ENCODE assay signal across 17 cellular contexts in genomic region chr19:4127322-4127721, GRCh38. TPM values are rescaled to one million over a fixed set of nuclear protein-coding genes. Genes with fewer than 3 reads are reported as not detected.
DNase-seq lines count a peak whose midpoint lies in the region; ATAC-seq, FAIRE-seq and TF ChIP-seq lines count a peak whose summit lies in the region.
"Not testable (repeated sequence)": the region's sequence is repeated elsewhere in the genome, so short reads cannot be mapped to it uniquely, and the experiment has no call there.
"Had no signal": no experiment of that assay in that cellular context is flagged by ENCODE, and none has a peak within 500 bp of the region (broad histone marks: within the 10 kb centered on the region; RNA-seq: fewer than 3 reads in every experiment).

No MANE protein-coding gene starts in this region.

- TF ChIP-seq CTCF in A549 (IDR thresholded peaks at IDR 0.05); RWPE1 (conservative IDR thresholded peaks at IDR 0.05; ENCODE audit: low read depth); colonic mucosa (IDR thresholded peaks at IDR 0.05); HepG2 (CRISPR knock-in tag; IDR thresholded peaks at IDR 0.05); neural crest cell (conservative IDR thresholded peaks at IDR 0.05); type B pancreatic cell (conservative IDR thresholded peaks at IDR 0.05): not testable (repeated sequence)

- peaks cover 12% of the 10 kb centered on the region for H3K79me2 ChIP-seq in HepG2 (ENCODE audit: insufficient read depth, low read length)

- not testable (repeated sequence) for TF ChIP-seq RAD21 in A549 (conservative IDR thresholded peaks at IDR 0.05 in 1 of 2, IDR thresholded peaks at IDR 0.05 in 1 of 2); HepG2 (CRISPR knock-in tag; IDR thresholded peaks at IDR 0.05)

- peak overlapping the region; percentile 39 to 61; a peak in 4 of 6 replicates for H3K27ac ChIP-seq in A549
- H3K27ac ChIP-seq in RWPE1 = peak overlapping the region; percentile 50
- H3K27ac ChIP-seq in colonic mucosa = peak overlapping the region; percentile 60
- not testable (repeated sequence) for H3K27ac ChIP-seq in HepG2 (ENCODE audit: extremely low read length, insufficient read depth, low read length)
- H3K27ac ChIP-seq in mucosa of rectum (ENCODE audit: low read depth in 2 of 2, low read length in 2 of 2) = peak overlapping the region; percentile 66 to 78
- H3K27ac ChIP-seq in small intestine (ENCODE audit: low read depth in 1 of 2, low read length in 1 of 2) = peak overlapping the region in 1 of 2 donors; percentile 68

- not testable (repeated sequence) for H3K27me3 ChIP-seq in colonic mucosa; HepG2 (ENCODE audit: control insufficient read depth in 1 of 2, insufficient read depth in 2 of 2, low read length in 2 of 2); mucosa of rectum (ENCODE audit: control insufficient read depth in 2 of 2, insufficient read depth in 2 of 2, low read length in 2 of 2); small intestine (ENCODE audit: control insufficient read depth in 2 of 2, insufficient read depth in 2 of 2, low read length in 2 of 2)

- not testable (repeated sequence) for H3K27ac Mint-ChIP-seq in neural crest cell (ENCODE audit: unreplicated experiment); type B pancreatic cell

- H3K27me3 Mint-ChIP-seq in neural crest cell (ENCODE audit: low read depth); type B pancreatic cell: not testable (repeated sequence)

- not testable (repeated sequence) for H4K20me1 ChIP-seq in HepG2 (ENCODE audit: insufficient read depth, low read length)

- not testable (repeated sequence) for TF ChIP-seq POLR2A in A549 (IDR thresholded peaks at IDR 0.05; ENCODE audit: low read length); HepG2 (IDR thresholded peaks at IDR 0.05; ENCODE audit: insufficient read depth in 1 of 2, low read depth in 2 of 2, low read length in 2 of 2)

- FAIRE-seq in A549 (lab: Jason Lieb, UNC); HepG2 (lab: Jason Lieb, UNC); small intestine (lab: Jason Lieb, UNC): not testable (repeated sequence)

- not testable (repeated sequence) for TF ChIP-seq EP300 in A549 (IDR thresholded peaks at IDR 0.05); HepG2 (IDR thresholded peaks at IDR 0.05; ENCODE audit: low read depth in 2 of 2, low read length in 2 of 2); HepG2 (CRISPR knock-in tag; IDR thresholded peaks at IDR 0.05; ENCODE audit: borderline replicate concordance)

- BruUV-seq in HepG2 (replicated peaks; lab: Mats Ljungman, UMichigan) = not testable (repeated sequence)

- WGBS in A549 (ENCODE audit: missing lambda C conversion rate) = 66% methylated on average over 4 of the region's 4 CpGs
- WGBS in HepG2 (ENCODE audit: low lambda C conversion rate) = 40% methylated on average over 4 of the region's 4 CpGs
- WGBS in small intestine, 3 donors = 35 to 66% (median 45%) methylated on average over 4 of the region's 4 CpGs

- not testable (repeated sequence) for DNase-seq in A549 (ENCODE audit: low read depth in 1 of 2, low spot score in 1 of 2); RWPE1 (ENCODE audit: low spot score); colonic mucosa; HepG2 (ENCODE audit: low spot score); neural crest cell (ENCODE audit: low read depth, low spot score); type B pancreatic cell (ENCODE audit: extremely low spot score, unreplicated experiment)
- peak; percentile 71 for DNase-seq in small intestine

- H3K9ac ChIP-seq in colonic mucosa (ENCODE audit: low read depth in 2 of 2, low read length in 2 of 2) (peak overlapping the region in 1 of 2 donors; percentile 40), mucosa of rectum (ENCODE audit: low read depth in 1 of 2, low read length in 2 of 2) (peak overlapping the region in 1 of 2 donors; percentile 14)
- not testable (repeated sequence) for H3K9ac ChIP-seq in HepG2 (ENCODE audit: insufficient read depth, low read depth, low read length)

- peaks cover 35% of the 10 kb centered on the region for H3K4me1 ChIP-seq in A549
- not testable (repeated sequence) for H3K4me1 ChIP-seq in colonic mucosa; small intestine (ENCODE audit: control insufficient read depth in 2 of 2, insufficient read depth in 1 of 2, low read depth in 1 of 2, low read length in 1 of 2)
- H3K4me1 ChIP-seq in HepG2 (ENCODE audit: insufficient read depth, low read length) = peaks cover 47% of the 10 kb centered on the region
- peaks cover 27 to 41% of the 10 kb centered on the region in 2 donors for H3K4me1 ChIP-seq in mucosa of rectum (ENCODE audit: control insufficient read depth in 2 of 2, insufficient read depth in 2 of 2, low read length in 2 of 2)

- POLR2A ChIA-PET in A549 (lab: Yijun Ruan, JAX); RWPE1 (lab: Yijun Ruan, JAX; ENCODE audit: low non-redundant PET); HepG2 (lab: Yijun Ruan, JAX): not testable (repeated sequence)

- H3K9me3 ChIP-seq in A549; colonic mucosa; HepG2 (ENCODE audit: low read length); mucosa of rectum (ENCODE audit: control insufficient read depth in 2 of 2, low read length in 2 of 2); small intestine (ENCODE audit: control insufficient read depth, low read depth): not testable (repeated sequence)

- not testable (repeated sequence) for H2AFZ ChIP-seq in HepG2 (ENCODE audit: low read length)

- CTCF ChIA-PET in A549 (lab: Yijun Ruan, JAX) (interaction anchor here (5.3 kb wide), 1 partner anchor 14 kb away, joined by 38 read pairs; no protein-coding TSS in a partner anchor), RWPE1 (lab: Yijun Ruan, JAX) (interaction anchor here (0.6 to 1.8 kb wide), 3 partner anchors 12 to 106 kb away, joined by 5 to 8 read pairs (median 5); no protein-coding TSS in a partner anchor)
- CTCF ChIA-PET in HepG2 (lab: Yijun Ruan, JAX; ENCODE audit: low intra/inter-chr PET ratio, low total read pairs) = not testable (repeated sequence)

- in situ Hi-C loops in HepG2 (cut with HindIII; ENCODE audit: extremely low pct_ligation_motif_present, low pct_unique_long_range_greater_than_20kb) = not testable (repeated sequence)

- H3K4me1 Mint-ChIP-seq in neural crest cell (peaks cover 25% of the 10 kb centered on the region), type B pancreatic cell (ENCODE audit: unreplicated experiment) (peaks cover 20% of the 10 kb centered on the region)

- H3K36me3 ChIP-seq in colonic mucosa; HepG2 (replicated peaks in 1 of 2; ENCODE audit: control insufficient read depth in 1 of 2, insufficient read depth in 2 of 2, low read length in 2 of 2); mucosa of rectum (ENCODE audit: control insufficient read depth in 2 of 2, insufficient read depth in 2 of 2, low read length in 2 of 2); small intestine (ENCODE audit: control insufficient read depth in 2 of 2, insufficient read depth in 2 of 2, low read length in 2 of 2): not testable (repeated sequence)

- H3K9me3 Mint-ChIP-seq in neural crest cell, type B pancreatic cell: not testable (repeated sequence)

- H3K4me3 Mint-ChIP-seq in neural crest cell (peak overlapping the region; percentile 81), type B pancreatic cell (peak overlapping the region; percentile 45)

- intact Hi-C loops in colonic mucosa (cut with DNase I); HepG2 (cut with micrococcal nuclease; ENCODE audit: unreplicated experiment): not testable (repeated sequence)

- H3K4me3 ChIP-seq in A549; colonic mucosa; HepG2 (replicated peaks in 1 of 3; ENCODE audit: insufficient read depth in 1 of 3, low read depth in 2 of 3, low read length in 3 of 3); small intestine (ENCODE audit: low read depth in 1 of 2, low read length in 2 of 2): not testable (repeated sequence)
- peak overlapping the region in 1 of 2 donors; percentile 7 for H3K4me3 ChIP-seq in mucosa of rectum (ENCODE audit: low read length in 2 of 2)

- H3K4me2 ChIP-seq in A549; HepG2 (ENCODE audit: low read depth, low read length): not testable (repeated sequence)

- not testable (repeated sequence) for ATAC-seq in A549, HepG2

- not testable (repeated sequence) for H3K36me3 Mint-ChIP-seq in neural crest cell (ENCODE audit: low read depth); type B pancreatic cell

RNA-seq across cellular contexts. Expression of gene MAP2K2, which starts 3.4 kb away (rescaled TPM):
- polyA plus RNA-seq in A549 (2011; rRNA removed) (40.4 and 41.7 TPM in 2 replicates), A549 (2017; fragmentation: RNase III; extraction: RNeasy Plus Mini Kit Qiagen cat#74134 plus additional on column Dnase treatment) (98.5 to 116 TPM (median 115 TPM) in 3 replicates), HepG2 (2011; rRNA removed) (70.3 and 88.1 TPM in 2 replicates), small intestine (100 to 1,000 TPM; 283 to 522 (median 492) TPM)
- polyA plus RNA-seq in A549 (2012; cell fraction: cytosol; rRNA removed) = 129 and 151 TPM in 2 replicates
- 146 and 171 TPM in 2 replicates for polyA plus RNA-seq in A549 (2012; cell fraction: nucleus; rRNA removed)
- 51.6 and 58.5 TPM in 2 replicates for polyA minus RNA-seq in A549 (2011; rRNA and poly(A)+ RNA removed)
- total RNA-seq in colonic mucosa (100 to 1,000 TPM; 211 to 260 TPM), HepG2 (2016; rRNA removed; fragmentation: Illumina TruSeq; extraction: Trizol) (72.2 and 80.9 TPM in 2 replicates), neural crest cell (171 and 178 TPM in 2 replicates), type B pancreatic cell (ENCODE audit: low replicate concordance) (144 TPM in 2 replicates)
- total RNA-seq in HepG2 (2016; cell fraction: cytosol; rRNA removed; fragmentation: Illumina TruSeq; extraction: Trizol; ENCODE audit: low read depth) = 141 and 153 TPM in 2 replicates
- 63.3 and 84.3 TPM in 2 replicates for total RNA-seq in HepG2 (2016; cell fraction: insoluble cytoplasmic fraction; rRNA removed; fragmentation: Illumina TruSeq; extraction: Trizol)
- total RNA-seq in HepG2 (2016; cell fraction: membrane; rRNA removed; fragmentation: Illumina TruSeq; extraction: Trizol) = 168 and 190 TPM in 2 replicates
- total RNA-seq in HepG2 (2016; cell fraction: nucleus; rRNA removed; fragmentation: Illumina TruSeq; extraction: Trizol) = 40.1 and 53.8 TPM in 2 replicates
- 63.3 and 103 TPM in 2 replicates for polyA plus RNA-seq in HepG2 (2011; cell fraction: cytosol; rRNA removed)
- 96.2 and 101 TPM in 2 replicates for polyA plus RNA-seq in HepG2 (2011; cell fraction: nucleus; rRNA removed)
- 73.5 and 112 TPM in 2 replicates for polyA plus RNA-seq in HepG2 (2012)
- 205 and 223 TPM in 2 replicates for polyA plus RNA-seq in HepG2 (2016; cell fraction: cytosol; fragmentation: Illumina TruSeq; extraction: Trizol; ENCODE audit: low read depth)
- 99.4 and 124 TPM in 2 replicates for polyA plus RNA-seq in HepG2 (2016; cell fraction: insoluble cytoplasmic fraction; fragmentation: Illumina TruSeq; extraction: Trizol; ENCODE audit: low read depth)
- polyA plus RNA-seq in HepG2 (2016; cell fraction: membrane; fragmentation: Illumina TruSeq; extraction: Trizol; ENCODE audit: low read depth) = 271 and 285 TPM in 2 replicates
- polyA plus RNA-seq in HepG2 (2016; cell fraction: nucleus; fragmentation: Illumina TruSeq; extraction: Trizol; ENCODE audit: insufficient read depth, low read depth) = 113 and 116 TPM in 2 replicates
- polyA minus RNA-seq in HepG2 (2011; rRNA and poly(A)+ RNA removed; ENCODE audit: low replicate concordance) = 82.8 and 120 TPM in 2 replicates
- polyA minus RNA-seq in HepG2 (2011; cell fraction: cytosol; rRNA and poly(A)+ RNA removed) = 55.4 and 61.2 TPM in 2 replicates
- polyA minus RNA-seq in HepG2 (2011; cell fraction: nucleus; rRNA and poly(A)+ RNA removed) = 25.8 and 27.8 TPM in 2 replicates

RNA-seq across cellular contexts. Expression of gene CREB3L3, which starts 26.1 kb away (rescaled TPM):
- polyA plus RNA-seq in A549 (2011; rRNA removed) = 0.05 and 0.07 TPM in 2 replicates
- 0.01 and 0.04 TPM in 2 replicates for polyA plus RNA-seq in A549 (2012; cell fraction: cytosol; rRNA removed)
- polyA plus RNA-seq in A549 (2012; cell fraction: nucleus; rRNA removed) = 0.09 TPM in 1 of 2 replicates, not detected in the other
- polyA plus RNA-seq in A549 (2017; fragmentation: RNase III; extraction: RNeasy Plus Mini Kit Qiagen cat#74134 plus additional on column Dnase treatment) = 0.05 to 0.20 TPM (median 0.08 TPM) in 3 replicates
- polyA minus RNA-seq in A549 (2011; rRNA and poly(A)+ RNA removed) = 0.45 TPM in 1 of 2 replicates, not detected in the other
- 1 to 10 TPM; 1.1 to 9.9 TPM for total RNA-seq in colonic mucosa
- 3.8 and 4.5 TPM in 2 replicates for total RNA-seq in HepG2 (2016; rRNA removed; fragmentation: Illumina TruSeq; extraction: Trizol)
- 0.61 and 1.3 TPM in 2 replicates for total RNA-seq in HepG2 (2016; cell fraction: cytosol; rRNA removed; fragmentation: Illumina TruSeq; extraction: Trizol; ENCODE audit: low read depth)
- total RNA-seq in HepG2 (2016; cell fraction: insoluble cytoplasmic fraction; rRNA removed; fragmentation: Illumina TruSeq; extraction: Trizol) = 2.7 and 4.7 TPM in 2 replicates
- 1.9 and 2.1 TPM in 2 replicates for total RNA-seq in HepG2 (2016; cell fraction: membrane; rRNA removed; fragmentation: Illumina TruSeq; extraction: Trizol)
- total RNA-seq in HepG2 (2016; cell fraction: nucleus; rRNA removed; fragmentation: Illumina TruSeq; extraction: Trizol) = 5.9 and 7.0 TPM in 2 replicates
- 3.8 and 7.0 TPM in 2 replicates for polyA plus RNA-seq in HepG2 (2011; rRNA removed)
- polyA plus RNA-seq in HepG2 (2011; cell fraction: cytosol; rRNA removed) = 3.1 and 5.0 TPM in 2 replicates
- polyA plus RNA-seq in HepG2 (2011; cell fraction: nucleus; rRNA removed) = 7.4 and 9.2 TPM in 2 replicates
- polyA plus RNA-seq in HepG2 (2012) = 13.4 and 16.9 TPM in 2 replicates
- 2.1 and 2.2 TPM in 2 replicates for polyA plus RNA-seq in HepG2 (2016; cell fraction: cytosol; fragmentation: Illumina TruSeq; extraction: Trizol; ENCODE audit: low read depth)
- polyA plus RNA-seq in HepG2 (2016; cell fraction: insoluble cytoplasmic fraction; fragmentation: Illumina TruSeq; extraction: Trizol; ENCODE audit: low read depth) = 11.1 and 13.5 TPM in 2 replicates
- 4.0 and 5.2 TPM in 2 replicates for polyA plus RNA-seq in HepG2 (2016; cell fraction: membrane; fragmentation: Illumina TruSeq; extraction: Trizol; ENCODE audit: low read depth)
- polyA plus RNA-seq in HepG2 (2016; cell fraction: nucleus; fragmentation: Illumina TruSeq; extraction: Trizol; ENCODE audit: insufficient read depth, low read depth) = 28.4 and 29.8 TPM in 2 replicates
- polyA minus RNA-seq in HepG2 (2011; rRNA and poly(A)+ RNA removed; ENCODE audit: low replicate concordance) = 0.09 and 2.9 TPM in 2 replicates
- 1.7 and 3.2 TPM in 2 replicates for polyA minus RNA-seq in HepG2 (2011; cell fraction: cytosol; rRNA and poly(A)+ RNA removed)
- polyA minus RNA-seq in HepG2 (2011; cell fraction: nucleus; rRNA and poly(A)+ RNA removed) = 2.1 and 2.6 TPM in 2 replicates
- total RNA-seq in neural crest cell = not detected in 2 replicates
- polyA plus RNA-seq in small intestine = 100 to 1,000 TPM in 2 of 3 donors, 10 to 100 TPM in 1; 77.2 to 658 (median 496) TPM
- 3.7 and 13.3 TPM in 2 replicates for total RNA-seq in type B pancreatic cell (ENCODE audit: low replicate concordance)
- total RNA-seq: A172; A673; CD4-positive, alpha-beta memory T cell; CD4-positive, CD25-positive, alpha-beta regulatory T cell; CD8-positive, alpha-beta memory T cell; G401; GM12878 had no signal
- polyA plus RNA-seq: AG04450; CD14-positive monocyte; CD4-positive, alpha-beta memory T cell had no signal

RNA-seq across cellular contexts. Expression of gene SIRT6, which starts 55.0 kb away (rescaled TPM):
- 10.2 and 11.7 TPM in 2 replicates for polyA plus RNA-seq in A549 (2011; rRNA removed)
- 33.0 and 36.6 TPM in 2 replicates for polyA plus RNA-seq in A549 (2012; cell fraction: cytosol; rRNA removed)
- 71.9 and 111 TPM in 2 replicates for polyA plus RNA-seq in A549 (2012; cell fraction: nucleus; rRNA removed)
- 20.2 to 22.6 TPM (median 21.6 TPM) in 3 replicates for polyA plus RNA-seq in A549 (2017; fragmentation: RNase III; extraction: RNeasy Plus Mini Kit Qiagen cat#74134 plus additional on column Dnase treatment)
- 5.5 and 7.5 TPM in 2 replicates for polyA minus RNA-seq in A549 (2011; rRNA and poly(A)+ RNA removed)
- 100 to 1,000 TPM in 1 of 2 donors, 10 to 100 TPM in 1; 83.9 to 120 TPM for total RNA-seq in colonic mucosa
- total RNA-seq in HepG2 (2016; rRNA removed; fragmentation: Illumina TruSeq; extraction: Trizol) = 8.6 and 11.0 TPM in 2 replicates
- total RNA-seq in HepG2 (2016; cell fraction: cytosol; rRNA removed; fragmentation: Illumina TruSeq; extraction: Trizol; ENCODE audit: low read depth) = 7.2 and 9.1 TPM in 2 replicates
- total RNA-seq in HepG2 (2016; cell fraction: insoluble cytoplasmic fraction; rRNA removed; fragmentation: Illumina TruSeq; extraction: Trizol) = 7.9 and 10.6 TPM in 2 replicates
- 7.5 and 8.1 TPM in 2 replicates for total RNA-seq in HepG2 (2016; cell fraction: membrane; rRNA removed; fragmentation: Illumina TruSeq; extraction: Trizol)
- total RNA-seq in HepG2 (2016; cell fraction: nucleus; rRNA removed; fragmentation: Illumina TruSeq; extraction: Trizol) = 7.0 and 8.1 TPM in 2 replicates
- polyA plus RNA-seq in HepG2 (2011; rRNA removed) = 18.4 and 20.7 TPM in 2 replicates
- polyA plus RNA-seq in HepG2 (2011; cell fraction: cytosol; rRNA removed) = 12.2 and 19.4 TPM in 2 replicates
- polyA plus RNA-seq in HepG2 (2011; cell fraction: nucleus; rRNA removed) = 69.5 and 82.9 TPM in 2 replicates
- polyA plus RNA-seq in HepG2 (2012) = 7.3 and 9.2 TPM in 2 replicates
- 4.6 and 5.1 TPM in 2 replicates for polyA plus RNA-seq in HepG2 (2016; cell fraction: cytosol; fragmentation: Illumina TruSeq; extraction: Trizol; ENCODE audit: low read depth)
- 9.5 and 10.8 TPM in 2 replicates for polyA plus RNA-seq in HepG2 (2016; cell fraction: insoluble cytoplasmic fraction; fragmentation: Illumina TruSeq; extraction: Trizol; ENCODE audit: low read depth)
- 6.0 TPM in 2 replicates for polyA plus RNA-seq in HepG2 (2016; cell fraction: membrane; fragmentation: Illumina TruSeq; extraction: Trizol; ENCODE audit: low read depth)
- 31.6 and 35.6 TPM in 2 replicates for polyA plus RNA-seq in HepG2 (2016; cell fraction: nucleus; fragmentation: Illumina TruSeq; extraction: Trizol; ENCODE audit: insufficient read depth, low read depth)
- 18.0 and 19.2 TPM in 2 replicates for polyA minus RNA-seq in HepG2 (2011; rRNA and poly(A)+ RNA removed; ENCODE audit: low replicate concordance)
- polyA minus RNA-seq in HepG2 (2011; cell fraction: cytosol; rRNA and poly(A)+ RNA removed) = 6.8 and 7.4 TPM in 2 replicates
- 9.0 TPM in 2 replicates for polyA minus RNA-seq in HepG2 (2011; cell fraction: nucleus; rRNA and poly(A)+ RNA removed)
- total RNA-seq in neural crest cell = 33.9 and 34.8 TPM in 2 replicates
- polyA plus RNA-seq in small intestine = 10 to 100 TPM; 39.2 to 48.1 (median 46.5) TPM
- 26.7 and 29.2 TPM in 2 replicates for total RNA-seq in type B pancreatic cell (ENCODE audit: low replicate concordance)

RNA-seq across cellular contexts. Expression of gene ANKRD24, which starts 55.2 kb away (rescaled TPM):
- 0.12 and 0.28 TPM in 2 replicates for polyA plus RNA-seq in A549 (2011; rRNA removed)
- polyA plus RNA-seq in A549 (2012; cell fraction: cytosol; rRNA removed) = 0.09 TPM in 2 replicates
- 0.71 and 0.88 TPM in 2 replicates for polyA plus RNA-seq in A549 (2012; cell fraction: nucleus; rRNA removed)
- 0.28 to 0.54 TPM (median 0.36 TPM) in 3 replicates for polyA plus RNA-seq in A549 (2017; fragmentation: RNase III; extraction: RNeasy Plus Mini Kit Qiagen cat#74134 plus additional on column Dnase treatment)
- 0.10 and 0.21 TPM in 2 replicates for polyA minus RNA-seq in A549 (2011; rRNA and poly(A)+ RNA removed)
- total RNA-seq in colonic mucosa = 1 to 10 TPM in 1 of 2 donors, under 1 TPM in 1; 0.35 to 1.8 TPM
- total RNA-seq in HepG2 (2016; rRNA removed; fragmentation: Illumina TruSeq; extraction: Trizol) = 0.13 TPM in 1 of 2 replicates, not detected in the other
- not detected in 2 replicates for total RNA-seq in HepG2 (2016; cell fraction: cytosol; rRNA removed; fragmentation: Illumina TruSeq; extraction: Trizol; ENCODE audit: low read depth)
- 0.06 and 0.19 TPM in 2 replicates for total RNA-seq in HepG2 (2016; cell fraction: insoluble cytoplasmic fraction; rRNA removed; fragmentation: Illumina TruSeq; extraction: Trizol)
- total RNA-seq in HepG2 (2016; cell fraction: membrane; rRNA removed; fragmentation: Illumina TruSeq; extraction: Trizol) = not detected in 2 replicates
- total RNA-seq in HepG2 (2016; cell fraction: nucleus; rRNA removed; fragmentation: Illumina TruSeq; extraction: Trizol) = 0.22 TPM in 1 of 2 replicates, not detected in the other
- 0.17 and 0.24 TPM in 2 replicates for polyA plus RNA-seq in HepG2 (2011; rRNA removed)
- polyA plus RNA-seq in HepG2 (2011; cell fraction: cytosol; rRNA removed) = 0.15 and 0.19 TPM in 2 replicates
- 0.97 and 1.2 TPM in 2 replicates for polyA plus RNA-seq in HepG2 (2011; cell fraction: nucleus; rRNA removed)
- polyA plus RNA-seq in HepG2 (2012) = 0.13 and 0.28 TPM in 2 replicates
- polyA plus RNA-seq in HepG2 (2016; cell fraction: cytosol; fragmentation: Illumina TruSeq; extraction: Trizol; ENCODE audit: low read depth) = not detected in 2 replicates
- not detected in 2 replicates for polyA plus RNA-seq in HepG2 (2016; cell fraction: insoluble cytoplasmic fraction; fragmentation: Illumina TruSeq; extraction: Trizol; ENCODE audit: low read depth)
- polyA plus RNA-seq in HepG2 (2016; cell fraction: membrane; fragmentation: Illumina TruSeq; extraction: Trizol; ENCODE audit: low read depth) = not detected in 2 replicates
- polyA plus RNA-seq in HepG2 (2016; cell fraction: nucleus; fragmentation: Illumina TruSeq; extraction: Trizol; ENCODE audit: insufficient read depth, low read depth) = 0.36 and 0.63 TPM in 2 replicates
- 0.07 and 0.20 TPM in 2 replicates for polyA minus RNA-seq in HepG2 (2011; rRNA and poly(A)+ RNA removed; ENCODE audit: low replicate concordance)
- polyA minus RNA-seq in HepG2 (2011; cell fraction: cytosol; rRNA and poly(A)+ RNA removed) = not detected in 2 replicates
- polyA minus RNA-seq in HepG2 (2011; cell fraction: nucleus; rRNA and poly(A)+ RNA removed) = 0.25 TPM in 1 of 2 replicates, not detected in the other
- total RNA-seq in neural crest cell = 0.19 and 0.27 TPM in 2 replicates
- 1 to 10 TPM; 1.6 to 2.7 (median 1.9) TPM for polyA plus RNA-seq in small intestine
- 0.48 and 1.1 TPM in 2 replicates for total RNA-seq in type B pancreatic cell (ENCODE audit: low replicate concordance)
